ENCODE assay signal across 8 cellular contexts in genomic region chr1:149812893-149813801, GRCh38. TPM values are rescaled to one million over a fixed set of nuclear protein-coding genes. Genes with fewer than 3 reads are reported as not detected.
DNase-seq lines count a peak whose midpoint lies in the region; ATAC-seq and TF ChIP-seq lines count a peak whose summit lies in the region.
"Not testable (repeated sequence)": the region's sequence is repeated elsewhere in the genome, so short reads cannot be mapped to it uniquely, and the experiment has no call there.

No MANE protein-coding gene starts in this region.

- H3K4me1 ChIP-seq in foreskin keratinocyte: not testable (repeated sequence)

- peak overlapping the region; percentile 88 to 95 for H3K27ac Mint-ChIP-seq in natural killer cell

- peak; percentile 28 for ATAC-seq in HG02610 (IDR thresholded peaks at IDR 0.05; ENCODE audit: unreplicated experiment)
- peak; percentile 30 for ATAC-seq in foreskin keratinocyte
- ATAC-seq in natural killer cell: peak; percentile 39 to 65 (median 51)

- peak overlapping the region; percentile 91 for H3K4me3 Mint-ChIP-seq in natural killer cell

- H3K27ac ChIP-seq in SK-N-MC: peak overlapping the region; percentile 81
- peak overlapping the region; percentile 74 for H3K27ac ChIP-seq in foreskin keratinocyte

- not testable (repeated sequence) for H3K9me3 Mint-ChIP-seq in natural killer cell

- H3K36me3 ChIP-seq in SK-N-MC (ENCODE audit: insufficient read depth, low read length): not testable (repeated sequence)

- H3K9ac ChIP-seq in SK-N-MC (ENCODE audit: insufficient read length): peak overlapping the region; percentile 67

- H3K4me1 Mint-ChIP-seq in natural killer cell: peaks cover 8 to 12% of the 10 kb centered on the region in 2 donors

- H3K27me3 ChIP-seq in foreskin keratinocyte: not testable (repeated sequence)

- not testable (repeated sequence) for H3K36me3 Mint-ChIP-seq in natural killer cell

- H3K27me3 Mint-ChIP-seq in natural killer cell (ENCODE audit: low read depth in 2 of 2): not testable (repeated sequence)

- DNase-seq in EH (ENCODE audit: low read depth) (peak; percentile 81), NCI-H146 treated with DMSO at 0.1 percent for 48 hours (lab: John Stamatoyannopoulos, UW; ENCODE audit: unreplicated experiment) (peak; percentile 77), SK-N-MC (ENCODE audit: low read depth, low spot score) (peak; percentile 66), foreskin keratinocyte (peak; percentile 32 to 66), natural killer cell (peak; percentile 71)
- DNase-seq in activated naive CD4-positive, alpha-beta T cell treated with Interleukin-2 at 50 U/mL for 16 hours: peak; percentile 53
- DNase-seq in stimulated activated naive CD4-positive, alpha-beta T cell treated with Interleukin-2 at 50 U/mL for 16 hours (lab: John Stamatoyannopoulos, UW): peak; percentile 21

- intact Hi-C loops in natural killer cell (cut with micrococcal nuclease): not testable (repeated sequence)

- peak; percentile 21 for TF ChIP-seq CTCF in foreskin keratinocyte (conservative IDR thresholded peaks at IDR 0.05)
- TF ChIP-seq CTCF in natural killer cell (IDR thresholded peaks at IDR 0.05): not testable (repeated sequence)

- not testable (repeated sequence) for H3K9me3 ChIP-seq in SK-N-MC (ENCODE audit: low read depth, low read length)

- peak overlapping the region; percentile 72 for H3K4me3 ChIP-seq in SK-N-MC

RNA-seq across cellular contexts. Expression of gene FCGR1A, which starts 30.7 kb away (rescaled TPM):
- total RNA-seq in foreskin keratinocyte (not detected in 2 replicates), natural killer cell (under 1 TPM in 2 of 3 donors, not detected in 1; 0.48 to 0.77 TPM)
- not detected in 2 replicates for polyA plus RNA-seq in foreskin keratinocyte

Comparison
In these comparisons a context has a peak if more than half of its experiments do, and no peak if none do; other contexts are left out.
1. Peak in every context shown above with its lines: DNase-seq, ATAC-seq, H3K4me3 ChIP-seq and H3K27ac ChIP-seq.
2. DNase-seq: peak in every context shown above with its lines; median percentile 81 in EH; 77 in NCI-H146 treated with DMSO at 0.1 percent for 48 hours; 71 in natural killer cell; 66 in SK-N-MC; 53 in activated naive CD4-positive, alpha-beta T cell treated with Interleukin-2 at 50 U/mL for 16 hours; 49 in foreskin keratinocyte; 21 in stimulated activated naive CD4-positive, alpha-beta T cell treated with Interleukin-2 at 50 U/mL for 16 hours.